ENCODE assay signal across 13 cellular contexts in the genomic region with DNA sequence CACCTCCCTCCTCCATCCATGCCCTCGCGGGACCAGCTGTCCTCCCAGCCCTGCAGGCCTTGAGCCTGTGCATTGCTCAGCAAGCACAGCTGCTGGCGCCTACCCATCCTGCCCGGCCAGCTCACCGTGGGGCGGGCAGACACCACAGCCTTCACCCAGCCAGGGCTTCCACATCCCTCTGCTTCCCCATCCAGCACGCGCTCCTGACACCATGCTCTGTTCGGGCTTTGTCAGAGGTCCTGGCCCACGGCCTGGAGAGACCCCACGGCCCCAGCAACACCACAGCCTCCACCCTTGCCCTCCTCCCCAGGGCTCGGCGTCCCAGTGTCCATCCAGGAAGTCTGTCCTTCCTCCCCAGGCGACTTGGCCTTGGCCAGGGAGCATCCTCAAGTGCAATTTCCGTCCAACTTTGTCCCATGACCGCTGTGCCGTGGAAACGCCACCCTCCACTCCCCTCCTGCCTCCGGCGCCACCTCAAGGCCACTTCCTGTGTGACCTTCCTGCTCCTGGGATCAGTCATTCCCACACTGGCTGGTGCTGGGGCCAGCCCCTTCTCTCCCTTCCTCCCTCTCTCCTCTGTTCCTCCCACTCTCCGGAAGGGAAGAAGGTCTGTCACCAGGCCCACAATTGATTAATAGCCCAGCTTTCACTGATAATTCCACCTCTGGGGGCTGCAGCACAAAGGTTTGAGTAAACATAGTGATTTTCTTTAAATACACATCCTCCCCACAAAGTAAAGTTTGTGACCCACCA.
DNase-seq lines count a peak whose midpoint lies in the region; ATAC-seq and TF ChIP-seq lines count a peak whose summit lies in the region.
"Had no signal": no experiment of that assay in that cellular context is flagged by ENCODE, and none has a peak within 500 bp of the region (broad histone marks: within the 10 kb centered on the region; RNA-seq: fewer than 3 reads in every experiment).

No MANE protein-coding gene starts in this region.

- H3K27ac ChIP-seq in HCT116 (ENCODE audit: low read depth, low read length) = no peak overlapping the region
- no peak overlapping the region for H3K27ac ChIP-seq in right cardiac atrium (ENCODE audit: low read length)
- no peak overlapping the region for H3K27ac ChIP-seq in osteoblast (ENCODE audit: low read depth, low read length)
- no peak overlapping the region for H3K27ac ChIP-seq in Peyer's patch
- H3K27ac ChIP-seq: C4-2B, cardiac muscle cell, HL-60 had no signal

- CTCF ChIA-PET in HCT116 (lab: Charles Lee) = interaction anchor here (0.8 kb wide), 1 partner anchor 22 kb away, joined by 3 read pairs; no protein-coding TSS in a partner anchor
- CTCF ChIA-PET in WTC11 (lab: Charles Lee) = interaction anchor here (1.5 to 2.1 kb wide), 2 partner anchors 15 to 22 kb away, joined by 4 to 11 read pairs; no protein-coding TSS in a partner anchor

- no peak overlapping the region for H2AFZ ChIP-seq in HCT116 (ENCODE audit: low read depth, low read length, poor library complexity, severe bottlenecking)
- H2AFZ ChIP-seq in osteoblast (ENCODE audit: low read length) = peak overlapping the region; percentile 61

- H3K36me3 ChIP-seq in HCT116 (ENCODE audit: control insufficient read depth in 1 of 2, insufficient read depth in 2 of 2, low read length in 2 of 2) (no peaks in the 10 kb centered on the region), osteoblast (ENCODE audit: insufficient read depth, low read length) (no peaks in the 10 kb centered on the region), Peyer's patch (no peaks in the 10 kb centered on the region)
- H3K36me3 ChIP-seq: cardiac muscle cell had no signal

- TF ChIP-seq CTCF in HCT116 (IDR thresholded peaks at IDR 0.05 in 2 of 3, conservative IDR thresholded peaks at IDR 0.05 in 1 of 3; ENCODE audit: borderline replicate concordance in 1 of 3, insufficient read depth in 1 of 3, low read depth in 2 of 3, low read length in 2 of 3) (0 out of 6 replicates have a peak, but pooled peaks of 1 of the 3 experiments have one; percentile 12), WTC11 (IDR thresholded peaks at IDR 0.05) (no peak), osteoblast (IDR thresholded peaks at IDR 0.05; ENCODE audit: extremely low read depth, low read depth, low read length) (no peak), Peyer's patch (IDR thresholded peaks at IDR 0.05) (no peak)

- H3K79me2 ChIP-seq in HCT116 (ENCODE audit: insufficient read depth, low read length) (no peaks in the 10 kb centered on the region), osteoblast (ENCODE audit: insufficient read depth, low read length) (no peaks in the 10 kb centered on the region)

- no peak overlapping the region for H3K27ac Mint-ChIP-seq in WTC11

- peaks cover 10% of the 10 kb centered on the region for H3K4me1 Mint-ChIP-seq in WTC11

- no peaks in the 10 kb centered on the region for H3K9me2 ChIP-seq in HCT116 (ENCODE audit: insufficient read depth)

- H3K9me3 ChIP-seq in HCT116 (ENCODE audit: control insufficient read depth in 1 of 2, insufficient read depth in 1 of 2, low read depth in 1 of 2, low read length in 2 of 2) = no peaks in the 10 kb centered on the region
- no peaks in the 10 kb centered on the region for H3K9me3 ChIP-seq in right cardiac atrium (ENCODE audit: control insufficient read depth, low read length)
- H3K9me3 ChIP-seq in osteoblast (ENCODE audit: low read depth, low read length) = no peaks in the 10 kb centered on the region
- no peaks in the 10 kb centered on the region for H3K9me3 ChIP-seq in Peyer's patch

- POLR2A ChIA-PET in HCT116 (lab: Charles Lee) (no interaction called here), WTC11 (lab: Charles Lee) (no interaction called here)

- WGBS in right cardiac atrium = 48% methylated on average over 21 of the region's 21 CpGs

- H3K9ac ChIP-seq in HCT116 (ENCODE audit: low read length) = no peak overlapping the region

- intact Hi-C loops in HCT116 (cut with micrococcal nuclease) = no loop called here
- intact Hi-C loops in right cardiac atrium (cut with DNase I) = no loop called here

- H3K9me3 Mint-ChIP-seq in WTC11 = no peaks in the 10 kb centered on the region

- no peaks in the 10 kb centered on the region for H3K36me3 Mint-ChIP-seq in WTC11

- H3K4me2 ChIP-seq in HCT116 (ENCODE audit: low read length) = no peak overlapping the region
- H3K4me2 ChIP-seq in osteoblast (ENCODE audit: insufficient read depth, low read length) = no peak overlapping the region

- RAD21 ChIA-PET in HCT116 (lab: Charles Lee; ENCODE audit: low non-redundant PET in 1 of 2, low total read pairs in 2 of 2, uncharacterized antibody in 2 of 2, unreplicated experiment in 2 of 2) = no interaction called here

- no peak for TF ChIP-seq POLR2A in HCT116 (IDR thresholded peaks at IDR 0.05; ENCODE audit: borderline replicate concordance, extremely low read depth, insufficient read depth, insufficient read length)
- TF ChIP-seq POLR2A in Peyer's patch (IDR thresholded peaks at IDR 0.05) = no peak

- H3K4me1 ChIP-seq in HCT116 (ENCODE audit: control insufficient read depth in 1 of 2, insufficient read depth in 2 of 2, low read length in 2 of 2) = peaks cover 10 to 42% of the 10 kb centered on the region in 2 experiments
- peaks cover 5% of the 10 kb centered on the region for H3K4me1 ChIP-seq in right cardiac atrium (ENCODE audit: control insufficient read depth, insufficient read depth, low read length)
- H3K4me1 ChIP-seq in osteoblast (ENCODE audit: insufficient read depth, low read length) = peaks cover 5% of the 10 kb centered on the region
- H3K4me1 ChIP-seq in Peyer's patch = no peaks in the 10 kb centered on the region

- no peak overlapping the region for H3K4me3 Mint-ChIP-seq in WTC11

- DNase-seq in HCT116 (ENCODE audit: low read depth, low spot score) (no peak), WTC11 (ENCODE audit: low spot score) (no peak), right cardiac atrium (peak; percentile 72 to 79 (median 79)), osteoblast (ENCODE audit: insufficient read length, low spot score, missing footprints) (no peak), kidney glomerular epithelial cell (lab: John Stamatoyannopoulos, UW) (no peak), COLO668 (lab: John Stamatoyannopoulos, UW; ENCODE audit: unreplicated experiment) (no peak), Peyer's patch (no peak), cortex of kidney (lab: John Stamatoyannopoulos, UW) (no peak)
- DNase-seq: activated CD4-positive, alpha-beta T cell treated with anti-CD3 and anti-CD28 coated beads for 1 hour; NCI-H1105 treated with DMSO at 0.1 percent for 48 hours had no signal

- no TSS peak for BruUV-seq in HCT116 (replicated peaks; lab: Mats Ljungman, UMichigan)

- no peak for TF ChIP-seq RAD21 in HCT116 (IDR thresholded peaks at IDR 0.05; ENCODE audit: low read depth)

- no peaks in the 10 kb centered on the region for H3K27me3 Mint-ChIP-seq in WTC11 (ENCODE audit: low read depth)

- no peak overlapping the region for H3K4me3 ChIP-seq in HCT116 (replicated peaks in 1 of 2; ENCODE audit: low read depth in 1 of 2, low read length in 2 of 2)
- H3K4me3 ChIP-seq in right cardiac atrium (ENCODE audit: low read length) = no peak overlapping the region
- no peak overlapping the region for H3K4me3 ChIP-seq in osteoblast (ENCODE audit: insufficient read depth, low read length)
- no peak overlapping the region for H3K4me3 ChIP-seq in Peyer's patch
- H3K4me3 ChIP-seq: cardiac muscle cell had no signal

- ATAC-seq in HCT116 (peak; percentile 33), WTC11 (peak; percentile 69), right cardiac atrium (peak; percentile 85 to 95)

- no peaks in the 10 kb centered on the region; the same call in 1 of the 2 replicates for H3K27me3 ChIP-seq in HCT116 (ENCODE audit: insufficient read depth, low read length)
- no peaks in the 10 kb centered on the region for H3K27me3 ChIP-seq in right cardiac atrium (ENCODE audit: control insufficient read depth, insufficient read depth)
- H3K27me3 ChIP-seq in osteoblast (ENCODE audit: insufficient read depth, low read length) = no peaks in the 10 kb centered on the region
- no peaks in the 10 kb centered on the region for H3K27me3 ChIP-seq in Peyer's patch
- H3K27me3 ChIP-seq: cardiac muscle cell had no signal

- H4K20me1 ChIP-seq in HCT116 (ENCODE audit: insufficient read depth) (no peaks in the 10 kb centered on the region), osteoblast (ENCODE audit: insufficient read depth, low read length) (no peaks in the 10 kb centered on the region)

TF ChIP-seq in HCT116, 20 proteins besides CTCF, POLR2A, EP300 and RAD21 (continues in another document):
- no peak for TF ChIP-seq ZBTB33 (IDR thresholded peaks at IDR 0.05; ENCODE audit: extremely low read depth, insufficient replicate concordance, low read length)

TF ChIP-seq in WTC11, 78 proteins besides CTCF, POLR2A, EP300 and RAD21:
- TF ChIP-seq, protein P1, sequence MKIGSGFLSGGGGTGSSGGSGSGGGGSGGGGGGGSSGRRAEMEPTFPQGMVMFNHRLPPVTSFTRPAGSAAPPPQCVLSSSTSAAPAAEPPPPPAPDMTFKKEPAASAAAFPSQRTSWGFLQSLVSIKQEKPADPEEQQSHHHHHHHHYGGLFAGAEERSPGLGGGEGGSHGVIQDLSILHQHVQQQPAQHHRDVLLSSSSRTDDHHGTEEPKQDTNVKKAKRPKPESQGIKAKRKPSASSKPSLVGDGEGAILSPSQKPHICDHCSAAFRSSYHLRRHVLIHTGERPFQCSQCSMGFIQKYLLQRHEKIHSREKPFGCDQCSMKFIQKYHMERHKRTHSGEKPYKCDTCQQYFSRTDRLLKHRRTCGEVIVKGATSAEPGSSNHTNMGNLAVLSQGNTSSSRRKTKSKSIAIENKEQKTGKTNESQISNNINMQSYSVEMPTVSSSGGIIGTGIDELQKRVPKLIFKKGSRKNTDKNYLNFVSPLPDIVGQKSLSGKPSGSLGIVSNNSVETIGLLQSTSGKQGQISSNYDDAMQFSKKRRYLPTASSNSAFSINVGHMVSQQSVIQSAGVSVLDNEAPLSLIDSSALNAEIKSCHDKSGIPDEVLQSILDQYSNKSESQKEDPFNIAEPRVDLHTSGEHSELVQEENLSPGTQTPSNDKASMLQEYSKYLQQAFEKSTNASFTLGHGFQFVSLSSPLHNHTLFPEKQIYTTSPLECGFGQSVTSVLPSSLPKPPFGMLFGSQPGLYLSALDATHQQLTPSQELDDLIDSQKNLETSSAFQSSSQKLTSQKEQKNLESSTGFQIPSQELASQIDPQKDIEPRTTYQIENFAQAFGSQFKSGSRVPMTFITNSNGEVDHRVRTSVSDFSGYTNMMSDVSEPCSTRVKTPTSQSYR (CRISPR knock-in tag; IDR thresholded peaks at IDR 0.05) = no peak

Comparison
In these comparisons a context has a peak if more than half of its experiments do, and no peak if none do; other contexts are left out.
1. ATAC-seq: peak in every context shown above with its lines; median percentile 90 in right cardiac atrium; 69 in WTC11; 33 in HCT116.
2. DNase-seq: peak in right cardiac atrium (3 of 3); none in HCT116 (single experiment), WTC11 (single experiment), osteoblast (single experiment), kidney glomerular epithelial cell (single experiment), COLO668 (single experiment), Peyer's patch (0 of 3) and cortex of kidney (single experiment).